Comparison of ENCODE assay signal across 21 cellular contexts in the genomic region with DNA sequence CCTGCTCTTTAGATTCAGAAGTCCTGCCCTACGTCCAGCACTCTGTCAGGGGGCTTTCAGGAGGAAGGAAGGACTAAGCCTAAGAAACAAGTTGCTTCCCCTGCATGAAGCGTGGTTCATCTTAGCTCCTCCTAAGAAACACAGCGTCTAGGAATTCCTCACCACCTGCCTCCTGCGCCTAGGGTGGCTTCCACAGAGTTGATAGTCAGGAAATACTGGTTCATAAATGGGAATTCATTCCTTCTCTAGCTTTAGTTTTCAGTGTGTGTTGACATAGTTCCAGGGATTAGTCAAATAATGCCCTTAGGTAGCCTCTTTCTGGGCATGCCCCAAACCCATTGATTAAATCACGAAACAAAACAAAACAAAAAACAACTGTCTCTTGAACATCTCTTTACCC. TPM values are rescaled to one million over a fixed set of nuclear protein-coding genes. Genes with fewer than 3 reads are reported as not detected.
DNase-seq lines count a peak whose midpoint lies in the region; ATAC-seq, FAIRE-seq and TF ChIP-seq lines count a peak whose summit lies in the region.
"Had no signal": no experiment of that assay in that cellular context is flagged by ENCODE, and none has a peak within 500 bp of the region (broad histone marks: within the 10 kb centered on the region; RNA-seq: fewer than 3 reads in every experiment).

No MANE protein-coding gene starts in this region.

- DNase-seq in bronchial epithelial cell (ENCODE audit: low read depth), result peak; percentile 49
- peak; percentile 18 to 52 for DNase-seq in foreskin keratinocyte
- no peak for DNase-seq in neural crest cell (ENCODE audit: low read depth, low spot score)
- DNase-seq in type B pancreatic cell (ENCODE audit: extremely low spot score, unreplicated experiment), result no peak
- DNase-seq in NCI-H226, result no peak
- no peak for DNase-seq in NCI-H2171 (lab: John Stamatoyannopoulos, UW)
- DNase-seq: ACHN; Caco-2; CD4-positive, alpha-beta T cell; GOT3; H7; HFFc6 had no signal

- TF ChIP-seq CTCF in bronchial epithelial cell (IDR thresholded peaks at IDR 0.05; ENCODE audit: insufficient read depth, low read length, severe bottlenecking), result no peak
- TF ChIP-seq CTCF in foreskin keratinocyte (conservative IDR thresholded peaks at IDR 0.05), result no peak
- no peak for TF ChIP-seq CTCF in neural crest cell (conservative IDR thresholded peaks at IDR 0.05)
- no peak for TF ChIP-seq CTCF in type B pancreatic cell (conservative IDR thresholded peaks at IDR 0.05)

- H3K4me1 ChIP-seq in foreskin keratinocyte, result no peaks in the 10 kb centered on the region
- H3K4me1 ChIP-seq: Caco-2 had no signal

- H3K4me1 Mint-ChIP-seq in neural crest cell (peaks cover 4% of the 10 kb centered on the region), type B pancreatic cell (ENCODE audit: unreplicated experiment) (peaks cover 15% of the 10 kb centered on the region)

- no peak overlapping the region for H3K4me3 ChIP-seq in bronchial epithelial cell (ENCODE audit: low read depth, low read length)

- H3K27me3 Mint-ChIP-seq in neural crest cell (ENCODE audit: low read depth) (peaks cover 88% of the 10 kb centered on the region), type B pancreatic cell (peaks cover 36% of the 10 kb centered on the region)

- no peak for FAIRE-seq in bronchial epithelial cell (lab: Jason Lieb, UNC)
- FAIRE-seq: A204.1, D721Med, G401.6, GM12891, GM18507 had no signal

- H3K36me3 ChIP-seq in bronchial epithelial cell (ENCODE audit: control insufficient read depth, insufficient read depth, low read length), result no peaks in the 10 kb centered on the region

- no peaks in the 10 kb centered on the region for H3K27me3 ChIP-seq in bronchial epithelial cell (ENCODE audit: control insufficient read depth, insufficient read depth, low read length)
- no peaks in the 10 kb centered on the region for H3K27me3 ChIP-seq in foreskin keratinocyte

- H3K27ac ChIP-seq in foreskin keratinocyte, result no peak overlapping the region
- H3K27ac ChIP-seq: C4-2B had no signal

- H3K4me3 Mint-ChIP-seq in neural crest cell (peak overlapping the region; percentile 2), type B pancreatic cell (peak overlapping the region; percentile 91)
- H3K4me3 Mint-ChIP-seq: CD4-positive, alpha-beta T cell; HFFc6 had no signal

- H3K27ac Mint-ChIP-seq in neural crest cell (ENCODE audit: unreplicated experiment) (no peak overlapping the region), type B pancreatic cell (peak overlapping the region; percentile 25)
- H3K27ac Mint-ChIP-seq: CD4-positive, alpha-beta T cell; HFFc6 had no signal

- ATAC-seq in foreskin keratinocyte, result no peak
- no peak for ATAC-seq in HG03135 (IDR thresholded peaks at IDR 0.05; ENCODE audit: unreplicated experiment)
- ATAC-seq: HCT116 had no signal

- H3K9me3 Mint-ChIP-seq in neural crest cell (peaks cover 4% of the 10 kb centered on the region), type B pancreatic cell (peaks cover 7% of the 10 kb centered on the region)
- H3K9me3 Mint-ChIP-seq: CD4-positive, alpha-beta T cell had no signal

- H3K36me3 Mint-ChIP-seq in neural crest cell (ENCODE audit: low read depth) (peaks cover 5% of the 10 kb centered on the region), type B pancreatic cell (peaks cover 12% of the 10 kb centered on the region)

RNA-seq across cellular contexts. Expression of a gene that starts 1.7 kb away (rescaled TPM):
- total RNA-seq in bronchial epithelial cell (0.26 and 0.53 TPM in 2 replicates), foreskin keratinocyte (5.5 and 7.9 TPM in 2 replicates), neural crest cell (1.3 TPM in 2 replicates), type B pancreatic cell (ENCODE audit: low replicate concordance) (38.3 and 109 TPM in 2 replicates)
- polyA plus RNA-seq in foreskin keratinocyte, result 0.96 and 1.3 TPM in 2 replicates
- total RNA-seq: Caco-2; CD4-positive, alpha-beta T cell; HT-29 had no signal

Comparison
In these comparisons a context has a peak if more than half of its experiments do, and no peak if none do; other contexts are left out.
1. DNase-seq: peak in bronchial epithelial cell (single experiment) and foreskin keratinocyte (2 of 2); none in neural crest cell (single experiment), type B pancreatic cell (single experiment), NCI-H226 (single experiment) and NCI-H2171 (single experiment).